In the genomic region with DNA sequence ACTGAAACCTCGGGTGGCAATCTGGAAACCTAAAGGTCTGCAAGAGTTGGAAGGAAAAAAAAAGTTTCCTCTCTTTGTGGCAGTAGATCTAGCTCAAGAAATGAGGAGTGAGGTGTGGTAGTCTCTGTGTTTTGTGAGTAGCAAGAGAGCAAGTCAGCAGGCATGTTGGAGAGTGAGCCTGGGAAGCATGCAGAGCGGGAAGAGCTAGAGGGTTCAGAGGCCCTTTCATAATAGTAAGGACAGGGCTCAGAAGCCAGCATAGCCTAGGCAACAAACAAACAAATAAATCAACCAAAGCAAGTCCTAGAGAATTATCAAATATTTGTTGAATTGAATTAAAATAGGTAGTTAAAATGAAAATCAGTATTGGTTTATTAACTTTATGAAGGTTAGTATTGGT, we compare ENCODE assay signal across 19 cellular contexts.
DNase-seq lines count a peak whose midpoint lies in the region; ATAC-seq and TF ChIP-seq lines count a peak whose summit lies in the region.
"Had no signal": no experiment of that assay in that cellular context is flagged by ENCODE, and none has a peak within 500 bp of the region (broad histone marks: within the 10 kb centered on the region; RNA-seq: fewer than 3 reads in every experiment).

No MANE protein-coding gene starts in this region.

- WGBS in heart left ventricle, 4 donors, result 56 to 72% (median 61%) methylated on average over 2 of the region's 2 CpGs
- 72 to 75% methylated on average over 2 of the region's 2 CpGs for WGBS in transverse colon (ENCODE audit: low coverage in 1 of 2), 2 donors

- no peaks in the 10 kb centered on the region for H3K27me3 ChIP-seq in CD4-positive, CD25-positive, alpha-beta regulatory T cell (ENCODE audit: control insufficient read depth, insufficient read depth, low read length)
- H3K27me3 ChIP-seq in heart left ventricle, result no peaks in the 10 kb centered on the region
- H3K27me3 ChIP-seq in transverse colon, result no peaks in the 10 kb centered on the region
- H3K27me3 ChIP-seq: stomach, tibial nerve had no signal

- intact Hi-C loops in heart left ventricle (cut with DNase I) (no loop called here), transverse colon (cut with DNase I; ENCODE audit: low total_unique reads) (no loop called here)

- H3K9me3 Mint-ChIP-seq in CD4-positive, CD25-positive, alpha-beta regulatory T cell, result peaks cover 0 to 12% (median 0%) of the 10 kb centered on the region in 7 donors
- peaks cover 10% of the 10 kb centered on the region for H3K9me3 Mint-ChIP-seq in nephron
- no peaks in the 10 kb centered on the region for H3K9me3 Mint-ChIP-seq in stimulated activated memory B cell treated with anti-CD40 and anti-IgM and Interleukin-4, amounts not matched to agents 10 μg/mL and 1 μg/mL and 100 μg/mL, for 72 hours
- H3K9me3 Mint-ChIP-seq: central memory CD8-positive, alpha-beta T cell; natural killer cell treated with Interleukin-12 subunit alpha and Interleukin-12 subunit beta and Interleukin-15 and Interleukin-18, amount 100 ng/mL, for 72 hours had no signal

- in situ Hi-C loops in transverse colon (cut with MboI; ENCODE audit: low pct_ligation_motif_present in 1 of 4, low pct_unique_long_range_greater_than_20kb in 1 of 4, low sequenced_read_pairs in 3 of 4), result loop anchor here in 1 of 4 donors (25.0 kb wide), 1 partner anchor 104 kb away; no protein-coding TSS in a partner anchor
- in situ Hi-C loops in KBM-7 (cut with MboI; ENCODE audit: low pct_unique_long_range_greater_than_20kb, low sequenced_read_pairs), result no loop called here

- TF ChIP-seq POLR2A in heart left ventricle (IDR thresholded peaks at IDR 0.05), result no peak
- TF ChIP-seq POLR2A in transverse colon (IDR thresholded peaks at IDR 0.05), result no peak

- no peaks in the 10 kb centered on the region for H3K4me1 ChIP-seq in CD4-positive, CD25-positive, alpha-beta regulatory T cell (ENCODE audit: control insufficient read depth, insufficient read depth, low read length, poor library complexity, severe bottlenecking)
- H3K4me1 ChIP-seq in heart left ventricle (peaks cover 0 to 17% (median 1%) of the 10 kb centered on the region in 12 donors), transverse colon (no peaks in the 10 kb centered on the region)
- H3K4me1 ChIP-seq: stomach, tibial nerve had no signal

- no peaks in the 10 kb centered on the region for H3K36me3 ChIP-seq in CD4-positive, CD25-positive, alpha-beta regulatory T cell (ENCODE audit: control insufficient read depth, insufficient read depth, low read length)
- H3K36me3 ChIP-seq in heart left ventricle (no peaks in the 10 kb centered on the region), transverse colon (no peaks in the 10 kb centered on the region)
- H3K36me3 ChIP-seq: stomach, tibial nerve had no signal

- no peak overlapping the region for H3K4me3 ChIP-seq in CD4-positive, CD25-positive, alpha-beta regulatory T cell (ENCODE audit: low read depth, low read length)
- no peak overlapping the region for H3K4me3 ChIP-seq in heart left ventricle
- H3K4me3 ChIP-seq in transverse colon, result no peak overlapping the region
- H3K4me3 ChIP-seq: stomach, tibial nerve had no signal

- no peaks in the 10 kb centered on the region for H3K27me3 Mint-ChIP-seq in CD4-positive, CD25-positive, alpha-beta regulatory T cell
- H3K27me3 Mint-ChIP-seq in nephron (ENCODE audit: low read depth), result no peaks in the 10 kb centered on the region
- H3K27me3 Mint-ChIP-seq in stimulated activated memory B cell treated with anti-CD40 and anti-IgM and Interleukin-4, amounts not matched to agents 10 μg/mL and 1 μg/mL and 100 μg/mL, for 72 hours, result no peaks in the 10 kb centered on the region
- H3K27me3 Mint-ChIP-seq: activated naive CD4-positive, alpha-beta T cell treated with anti-CD3 and anti-CD28 coated beads, Interleukin-2, amount 50 U/mL, for 24 hours; central memory CD8-positive, alpha-beta T cell; natural killer cell treated with Interleukin-12 subunit alpha and Interleukin-12 subunit beta and Interleukin-15 and Interleukin-18, amount 100 ng/mL, for 72 hours had no signal

- no peaks in the 10 kb centered on the region for H3K9me3 ChIP-seq in CD4-positive, CD25-positive, alpha-beta regulatory T cell (ENCODE audit: control insufficient read depth in 2 of 2, low read length in 2 of 2)
- H3K9me3 ChIP-seq in heart left ventricle (peaks cover 0 to 2% (median 0%) of the 10 kb centered on the region in 12 donors), transverse colon (no peaks in the 10 kb centered on the region)
- H3K9me3 ChIP-seq: stomach, tibial nerve had no signal

- ATAC-seq in CD4-positive, CD25-positive, alpha-beta regulatory T cell (ENCODE audit: low read depth in 2 of 2), result no peak
- ATAC-seq in heart left ventricle, result peak; percentile 68 to 90 (median 89)
- no peak for ATAC-seq in GM19452 (IDR thresholded peaks at IDR 0.05; ENCODE audit: unreplicated experiment)
- no peak for ATAC-seq in stimulated activated memory B cell treated with anti-CD40 and anti-IgM and Interleukin-4, amounts not matched to agents 10 μg/mL and 1 μg/mL and 100 μg/mL, for 72 hours
- ATAC-seq: left colon; natural killer cell treated with Interleukin-12 subunit alpha and Interleukin-12 subunit beta and Interleukin-15 and Interleukin-18, amount 100 ng/mL, for 72 hours had no signal

- no peak for DNase-seq in CD4-positive, CD25-positive, alpha-beta regulatory T cell
- DNase-seq in HEK293T (ENCODE audit: extremely low spot score) (peak; percentile 4), heart left ventricle (no peak), transverse colon (no peak), KBM-7 (no peak)
- DNase-seq: anterior cingulate cortex, dermis blood vessel endothelial cell, KG1, left colon, midbrain, OCI-M1, stomach had no signal

- no peak overlapping the region for H3K27ac ChIP-seq in CD4-positive, CD25-positive, alpha-beta regulatory T cell (ENCODE audit: insufficient read depth, low read length, poor library complexity, severe bottlenecking)
- H3K27ac ChIP-seq in heart left ventricle, result peak overlapping the region in 4 of 12 donors; percentile 3 to 35 (median 24)
- no peak overlapping the region for H3K27ac ChIP-seq in transverse colon
- H3K27ac ChIP-seq: stomach, tibial nerve had no signal

- H3K4me3 Mint-ChIP-seq in CD4-positive, CD25-positive, alpha-beta regulatory T cell, result peak overlapping the region in 2 of 4 donors; percentile 5 to 6
- H3K4me3 Mint-ChIP-seq in nephron, result no peak overlapping the region
- H3K4me3 Mint-ChIP-seq in stimulated activated memory B cell treated with anti-CD40 and anti-IgM and Interleukin-4, amounts not matched to agents 10 μg/mL and 1 μg/mL and 100 μg/mL, for 72 hours, result no peak overlapping the region
- H3K4me3 Mint-ChIP-seq: activated naive CD4-positive, alpha-beta T cell treated with anti-CD3 and anti-CD28 coated beads, Interleukin-2, amount 50 U/mL, for 24 hours; central memory CD8-positive, alpha-beta T cell; natural killer cell treated with Interleukin-12 subunit alpha and Interleukin-12 subunit beta and Interleukin-15 and Interleukin-18, amount 100 ng/mL, for 72 hours had no signal

- TF ChIP-seq CTCF in heart left ventricle (IDR thresholded peaks at IDR 0.05) (no peak), nephron (IDR thresholded peaks at IDR 0.05; ENCODE audit: unreplicated experiment in 3 of 3) (no peak), transverse colon (IDR thresholded peaks at IDR 0.05) (no peak)

- peaks cover 5 to 11% (median 8%) of the 10 kb centered on the region in 4 donors for H3K4me1 Mint-ChIP-seq in CD4-positive, CD25-positive, alpha-beta regulatory T cell
- no peaks in the 10 kb centered on the region for H3K4me1 Mint-ChIP-seq in nephron
- peaks cover 6% of the 10 kb centered on the region for H3K4me1 Mint-ChIP-seq in stimulated activated memory B cell treated with anti-CD40 and anti-IgM and Interleukin-4, amounts not matched to agents 10 μg/mL and 1 μg/mL and 100 μg/mL, for 72 hours

- CTCF ChIA-PET in HEK293T (lab: Yijun Ruan, JAX), result interaction anchor here (0.6 kb wide), 1 partner anchor 93 kb away, joined by 3 read pairs; no protein-coding TSS in a partner anchor

- no peak for TF ChIP-seq EP300 in transverse colon (IDR thresholded peaks at IDR 0.05; ENCODE audit: low read depth)

- no peaks in the 10 kb centered on the region for H3K36me3 Mint-ChIP-seq in CD4-positive, CD25-positive, alpha-beta regulatory T cell
- H3K36me3 Mint-ChIP-seq in nephron (ENCODE audit: low read depth), result no peaks in the 10 kb centered on the region
- peaks cover 8% of the 10 kb centered on the region for H3K36me3 Mint-ChIP-seq in stimulated activated memory B cell treated with anti-CD40 and anti-IgM and Interleukin-4, amounts not matched to agents 10 μg/mL and 1 μg/mL and 100 μg/mL, for 72 hours

- POLR2A ChIA-PET in HEK293T (lab: Yijun Ruan, JAX), result no interaction called here

- peak overlapping the region in 2 of 3 donors; percentile 56 to 65 for H3K27ac Mint-ChIP-seq in CD4-positive, CD25-positive, alpha-beta regulatory T cell
- peak overlapping the region in 2 of 3 experiments; percentile 7 to 38 for H3K27ac Mint-ChIP-seq in nephron
- H3K27ac Mint-ChIP-seq in stimulated activated memory B cell treated with anti-CD40 and anti-IgM and Interleukin-4, amounts not matched to agents 10 μg/mL and 1 μg/mL and 100 μg/mL, for 72 hours, result no peak overlapping the region
- H3K27ac Mint-ChIP-seq: activated naive CD4-positive, alpha-beta T cell treated with anti-CD3 and anti-CD28 coated beads, Interleukin-2, amount 50 U/mL, for 24 hours; natural killer cell treated with Interleukin-12 subunit alpha and Interleukin-12 subunit beta and Interleukin-15 and Interleukin-18, amount 100 ng/mL, for 72 hours had no signal

TF ChIP-seq in HEK293T, 16 proteins besides CTCF, POLR2A, EP300 and RAD21:
- TF ChIP-seq FOXK2 (IDR thresholded peaks at IDR 0.05) (no peak), ZNF384 (IDR thresholded peaks at IDR 0.05) (no peak), CTBP1 (IDR thresholded peaks at IDR 0.05; ENCODE audit: borderline replicate concordance) (no peak), SUZ12 (IDR thresholded peaks at IDR 0.05) (no peak), TARDBP (IDR thresholded peaks at IDR 0.05) (no peak), SP1 (IDR thresholded peaks at IDR 0.05) (no peak)

Comparison
In these comparisons a context has a peak if more than half of its experiments do, and no peak if none do; other contexts are left out.
1. ATAC-seq: peak in heart left ventricle (4 of 4); none in CD4-positive, CD25-positive, alpha-beta regulatory T cell (0 of 2), GM19452 (single experiment) and stimulated activated memory B cell treated with anti-CD40 and anti-IgM and Interleukin-4, amounts not matched to agents 10 μg/mL and 1 μg/mL and 100 μg/mL, for 72 hours (single experiment).